8 cellular contexts compared by ENCODE assay signal in the genomic region with DNA sequence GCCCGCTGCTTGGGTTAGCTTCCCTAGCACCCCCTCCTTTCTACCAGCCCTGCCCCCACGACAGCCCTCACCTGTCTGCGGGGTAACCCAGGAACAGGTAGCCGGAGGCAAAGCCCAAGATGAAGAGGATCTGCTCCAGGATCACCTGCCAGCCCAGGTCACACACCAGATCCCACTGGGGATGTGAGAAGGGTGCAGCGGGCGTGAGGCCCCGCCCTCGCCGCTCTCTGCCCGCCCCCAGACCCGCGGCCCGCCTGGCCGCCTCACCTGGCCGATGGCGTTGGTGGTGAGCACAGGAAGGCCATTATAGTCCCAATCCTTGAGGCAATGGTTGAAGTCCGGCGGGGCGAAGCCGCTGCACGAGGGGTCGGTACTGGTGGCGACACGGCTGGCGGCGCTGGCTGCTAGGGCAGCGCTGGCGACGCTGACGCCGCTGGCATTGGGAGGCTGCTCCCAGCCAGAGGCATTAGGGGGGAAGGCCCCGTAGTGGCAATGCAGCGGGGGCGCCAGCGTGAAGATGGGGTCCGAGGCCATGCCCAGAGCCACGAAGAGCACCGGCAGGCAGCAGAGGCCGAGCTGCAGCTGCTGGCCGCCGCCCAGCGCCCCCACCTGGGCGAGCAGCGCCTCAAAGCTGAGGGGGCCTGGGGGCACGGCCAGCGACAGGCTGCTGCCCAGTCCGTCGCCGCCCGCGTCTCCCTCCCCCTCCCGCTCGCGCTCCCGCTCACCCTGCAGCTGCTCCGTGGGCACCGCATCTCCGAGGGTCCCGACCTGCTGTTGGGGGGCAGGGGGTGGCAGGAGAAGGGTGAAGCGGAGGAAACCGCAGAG. TPM values are rescaled to one million over a fixed set of nuclear protein-coding genes. Genes with fewer than 3 reads are reported as not detected.
DNase-seq lines count a peak whose midpoint lies in the region; ATAC-seq, FAIRE-seq and TF ChIP-seq lines count a peak whose summit lies in the region.

No MANE protein-coding gene starts in this region.

- H3K9me3 ChIP-seq in A673 (ENCODE audit: low read depth, low read length, poor library complexity, severe bottlenecking) (no peaks in the 10 kb centered on the region), IMR-90 (ENCODE audit: control insufficient read depth, insufficient read depth, low read length) (no peaks in the 10 kb centered on the region), HepG2 (ENCODE audit: low read length) (no peaks in the 10 kb centered on the region), testis (no peaks in the 10 kb centered on the region)

- H2AFZ ChIP-seq in IMR-90 (replicated peaks; ENCODE audit: low read length, poor library complexity) = peak overlapping the region; percentile 96
- no peak overlapping the region for H2AFZ ChIP-seq in HepG2 (ENCODE audit: low read length)

- dilution Hi-C loops in IMR-90 (cut with HindIII; ENCODE audit: low sequenced_read_pairs, unreplicated experiment) = no loop called here

- peaks cover 7% of the 10 kb centered on the region for H3K36me3 ChIP-seq in A673 (ENCODE audit: insufficient read depth, low read length, poor library complexity, severe bottlenecking)
- peaks cover 20% of the 10 kb centered on the region for H3K36me3 ChIP-seq in IMR-90 (ENCODE audit: control insufficient read depth, insufficient read depth, low read length)
- H3K36me3 ChIP-seq in HepG2 (replicated peaks in 1 of 2; ENCODE audit: control insufficient read depth in 1 of 2, insufficient read depth in 2 of 2, low read length in 2 of 2) = no peaks in the 10 kb centered on the region
- H3K36me3 ChIP-seq in testis (ENCODE audit: low read depth, missing control alignments) = no peaks in the 10 kb centered on the region

- H3K4me2 ChIP-seq in IMR-90 (ENCODE audit: low read depth, low read length) (peak overlapping the region; percentile 75), HepG2 (ENCODE audit: low read depth, low read length) (peak overlapping the region; percentile 64)

- DNase-seq in A673 (ENCODE audit: low spot score) (no peak), IMR-90 (no peak), cerebellum (ENCODE audit: low spot score) (peak; percentile 66), HepG2 (ENCODE audit: low spot score) (no peak), testis (no peak), NCI-H2029 treated with DMSO at 0.1 percent for 48 hours (lab: John Stamatoyannopoulos, UW) (no peak), erythroblast (lab: John Stamatoyannopoulos, UW) (no peak), SKM-1 treated with dmso at 0.1 percent for 144 hours (lab: John Stamatoyannopoulos, UW; ENCODE audit: unreplicated experiment) (no peak)

- H2AK5ac ChIP-seq in IMR-90 (ENCODE audit: low read depth, low read length) = peak overlapping the region; percentile 54; the same call in 1 of the 2 replicates

- CTCF ChIA-PET in A673 (lab: Charles Lee) (no interaction called here), IMR-90 (lab: Yijun Ruan, JAX) (interaction anchor here (0.7 to 1.2 kb wide), 4 partner anchors 9 to 43 kb away, joined by 3 to 8 read pairs (median 4); no protein-coding TSS in a partner anchor), HepG2 (lab: Yijun Ruan, JAX; ENCODE audit: low intra/inter-chr PET ratio, low total read pairs) (no interaction called here)

- peak overlapping the region; percentile 68 for H3K9ac ChIP-seq in IMR-90 (ENCODE audit: low read depth, low read length)
- no peak overlapping the region for H3K9ac ChIP-seq in HepG2 (ENCODE audit: insufficient read depth, low read depth, low read length)

- H3K79me1 ChIP-seq in IMR-90 (ENCODE audit: low read depth in 1 of 2, low read length in 2 of 2) = peaks cover 0 to 7% of the 10 kb centered on the region in 2 experiments; a peak in 3 of 4 replicates

- ATAC-seq in IMR-90 (ENCODE audit: low read depth) = peak; percentile 48
- ATAC-seq in HepG2 = peak; percentile 14

- H3K56ac ChIP-seq in IMR-90 (ENCODE audit: extremely low read depth, insufficient read depth, low read length) = no peak overlapping the region

- no peak for FAIRE-seq in HepG2 (lab: Jason Lieb, UNC)

- H3K4me1 ChIP-seq in A673 (ENCODE audit: insufficient read depth, low read length, poor library complexity, severe bottlenecking) (peaks cover 5% of the 10 kb centered on the region), IMR-90 (ENCODE audit: control insufficient read depth, insufficient read depth, low read length) (peaks cover 3% of the 10 kb centered on the region; the same call in 1 of the 2 replicates), HepG2 (ENCODE audit: insufficient read depth, low read length) (no peaks in the 10 kb centered on the region), testis (peaks cover 5% of the 10 kb centered on the region)

- H2BK5ac ChIP-seq in IMR-90 (ENCODE audit: low read depth, low read length, poor library complexity, severe bottlenecking) = peak overlapping the region; percentile 29

- H2BK120ac ChIP-seq in IMR-90 (ENCODE audit: low read depth, low read length) = no peak overlapping the region

- H3K9me1 ChIP-seq in IMR-90 (ENCODE audit: insufficient read depth, low read length) = peaks cover 6% of the 10 kb centered on the region; the same call in 1 of the 2 replicates

- H2AK9ac ChIP-seq in IMR-90 (replicated peaks; ENCODE audit: low read depth, low read length, poor library complexity) = peak overlapping the region; percentile 86

- intact Hi-C loops in A673 (cut with micrococcal nuclease; ENCODE audit: unreplicated experiment) = loop anchor here (1.0 kb wide), 1 partner anchor 16 kb away; no protein-coding TSS in a partner anchor
- intact Hi-C loops in IMR-90 (cut with micrococcal nuclease) = loop anchor here (1.0 kb wide), 2 partner anchors 14 to 24 kb away; no protein-coding TSS in a partner anchor
- intact Hi-C loops in HepG2 (cut with micrococcal nuclease; ENCODE audit: unreplicated experiment) = no loop called here
- intact Hi-C loops in testis (cut with DNase I; ENCODE audit: low total_unique reads) = no loop called here

- TF ChIP-seq CTCF in A673 (conservative IDR thresholded peaks at IDR 0.05; ENCODE audit: low read depth, low read length) = no peak
- peak; percentile 13; the same call in 1 of the 2 replicates for TF ChIP-seq CTCF in IMR-90 (conservative IDR thresholded peaks at IDR 0.05; ENCODE audit: low read depth, low read length)
- peak; percentile 28 for TF ChIP-seq CTCF in HepG2 (CRISPR knock-in tag; IDR thresholded peaks at IDR 0.05)
- TF ChIP-seq CTCF in testis (IDR thresholded peaks at IDR 0.05) = no peak

- H3K27me3 ChIP-seq in A673 (replicated peaks; ENCODE audit: insufficient read depth, low read depth, low read length, poor library complexity) (no peaks in the 10 kb centered on the region), IMR-90 (ENCODE audit: control insufficient read depth, insufficient read depth, low read length) (no peaks in the 10 kb centered on the region), HepG2 (ENCODE audit: control insufficient read depth in 1 of 2, insufficient read depth in 2 of 2, low read length in 2 of 2) (peaks cover 25 to 90% of the 10 kb centered on the region in 2 experiments), testis (no peaks in the 10 kb centered on the region)

- H3K4me3 ChIP-seq in A673 (ENCODE audit: low read depth, low read length, poor library complexity, severe bottlenecking) (peak overlapping the region; percentile 76), IMR-90 (ENCODE audit: insufficient read depth, low read depth, low read length) (peak overlapping the region; percentile 76), HepG2 (replicated peaks in 1 of 3; ENCODE audit: insufficient read depth in 1 of 3, low read depth in 2 of 3, low read length in 3 of 3) (peak overlapping the region; percentile 22 to 64 (median 30); a peak in 4 of 6 replicates), testis (peak overlapping the region; percentile 45 to 58)

- H3K23ac ChIP-seq in IMR-90 (ENCODE audit: low read depth, low read length) = no peak overlapping the region; the same call in 1 of the 2 replicates

- TF ChIP-seq EP300 in HepG2 (IDR thresholded peaks at IDR 0.05; ENCODE audit: low read depth in 2 of 2, low read length in 2 of 2) (no peak), HepG2 (CRISPR knock-in tag; IDR thresholded peaks at IDR 0.05; ENCODE audit: borderline replicate concordance) (no peak)

- H3K14ac ChIP-seq in IMR-90 (replicated peaks; ENCODE audit: low read depth, low read length) = no peak overlapping the region; the same call in 1 of the 2 replicates

- POLR2A ChIA-PET in A673 (lab: Charles Lee; ENCODE audit: low non-redundant PET) = no interaction called here
- POLR2A ChIA-PET in IMR-90 (lab: Charles Lee; ENCODE audit: unreplicated experiment) = no interaction called here
- POLR2A ChIA-PET in HepG2 (lab: Yijun Ruan, JAX) = interaction anchor here (3.4 kb wide), 1 partner anchor 31 kb away, joined by 15 read pairs; the partner anchor contains the start of gene PABPN1

- H3K79me2 ChIP-seq in HepG2 (ENCODE audit: insufficient read depth, low read length) = no peaks in the 10 kb centered on the region

- H3K4ac ChIP-seq in IMR-90 (ENCODE audit: low read depth, low read length) = peak overlapping the region; percentile 46

- no peak overlapping the region for H2BK15ac ChIP-seq in IMR-90 (ENCODE audit: low read depth, low read length)

- in situ Hi-C loops in IMR-90 (cut with MboI; ENCODE audit: low sequenced_read_pairs) (no loop called here), HepG2 (cut with HindIII; ENCODE audit: extremely low pct_ligation_motif_present, low pct_unique_long_range_greater_than_20kb) (no loop called here)

- H3K27ac ChIP-seq in A673 (ENCODE audit: low read depth, low read length, poor library complexity, severe bottlenecking) = peak overlapping the region; percentile 61
- H3K27ac ChIP-seq in IMR-90 (ENCODE audit: insufficient read depth, low read length) = peak overlapping the region; percentile 63
- H3K27ac ChIP-seq in HepG2 (ENCODE audit: extremely low read length, insufficient read depth, low read length) = no peak overlapping the region
- H3K27ac ChIP-seq in testis = peak overlapping the region in 1 of 2 donors; percentile 29

- H4K5ac ChIP-seq in IMR-90 (ENCODE audit: low read depth, low read length) = no peak overlapping the region

- H4K20me1 ChIP-seq in IMR-90 (ENCODE audit: insufficient read depth, low read length) (no peaks in the 10 kb centered on the region; the same call in 1 of the 2 replicates), HepG2 (ENCODE audit: insufficient read depth, low read length) (no peaks in the 10 kb centered on the region)

- TF ChIP-seq RAD21 in IMR-90 (IDR thresholded peaks at IDR 0.05; ENCODE audit: low read length) (no peak), HepG2 (CRISPR knock-in tag; IDR thresholded peaks at IDR 0.05) (no peak)

- WGBS in IMR-90 (ENCODE audit: extremely low coverage in 2 of 2, insufficient read length in 1 of 2), 2 experiments = 1% methylated on average over 29 of the region's 61 CpGs; no CpG with 5 or more reads in 1 of the 2 experiments
- 52% methylated on average over 60 of the region's 61 CpGs for WGBS in HepG2 (ENCODE audit: low lambda C conversion rate)
- 19 to 27% methylated on average over 9 to 59 of the region's 61 CpGs for WGBS in testis, 2 donors

- H4K8ac ChIP-seq in IMR-90 (ENCODE audit: low read depth in 2 of 2, low read length in 2 of 2) = peak overlapping the region in 1 of 2 experiments; percentile 66; a peak in 1 of 4 replicates

- H3K18ac ChIP-seq in IMR-90 (ENCODE audit: low read depth, low read length) = no peak overlapping the region

- no peak overlapping the region for H2BK20ac ChIP-seq in IMR-90 (ENCODE audit: low read depth, low read length)

- H4K91ac ChIP-seq in IMR-90 (ENCODE audit: insufficient read depth, low read depth, low read length) = no peak overlapping the region

- BruUV-seq in A673 (replicated peaks; lab: Mats Ljungman, UMichigan) = no TSS peak
- no TSS peak for BruUV-seq in IMR-90 (replicated peaks; lab: Mats Ljungman, UMichigan)
- BruUV-seq in HepG2 (replicated peaks; lab: Mats Ljungman, UMichigan) = no TSS peak

- TF ChIP-seq POLR2A in IMR-90 (IDR thresholded peaks at IDR 0.05; ENCODE audit: low read depth, low read length) (no peak), HepG2 (IDR thresholded peaks at IDR 0.05; ENCODE audit: insufficient read depth in 1 of 2, low read depth in 2 of 2, low read length in 2 of 2) (no peak), testis (IDR thresholded peaks at IDR 0.05) (no peak), erythroblast (IDR thresholded peaks at IDR 0.05; ENCODE audit: low read length) (no peak)

RNA-seq across cellular contexts. Expression of gene SLC22A17, which starts 0.8 kb away (rescaled TPM):
- total RNA-seq in A673 (2021) (23.0 and 28.4 TPM in 2 replicates), IMR-90 (2012; rRNA removed) (6.4 and 6.6 TPM in 2 replicates), cerebellum (115 TPM), HepG2 (2016; rRNA removed; fragmentation: Illumina TruSeq; extraction: Trizol) (0.48 and 0.95 TPM in 2 replicates), testis (10 to 100 TPM; 56.6 to 93.8 TPM)
- polyA plus RNA-seq in IMR-90 (2012; rRNA removed) (35.6 and 36.0 TPM in 2 replicates), HepG2 (2011; rRNA removed) (1.1 and 1.8 TPM in 2 replicates), testis (ENCODE audit: insufficient read depth, low read depth, low replicate concordance) (37.3 TPM)
- 17.0 and 43.1 TPM in 2 replicates for polyA plus RNA-seq in IMR-90 (2012; cell fraction: cytosol; rRNA removed)
- polyA plus RNA-seq in IMR-90 (2012; cell fraction: nucleus; rRNA removed; ENCODE audit: low replicate concordance) = 161 and 357 TPM in 2 replicates
- 0.30 TPM in 1 of 2 replicates, not detected in the other for total RNA-seq in HepG2 (2016; cell fraction: cytosol; rRNA removed; fragmentation: Illumina TruSeq; extraction: Trizol; ENCODE audit: low read depth)
- 0.21 and 0.91 TPM in 2 replicates for total RNA-seq in HepG2 (2016; cell fraction: insoluble cytoplasmic fraction; rRNA removed; fragmentation: Illumina TruSeq; extraction: Trizol)
- total RNA-seq in HepG2 (2016; cell fraction: membrane; rRNA removed; fragmentation: Illumina TruSeq; extraction: Trizol) = 0.12 and 0.31 TPM in 2 replicates
- total RNA-seq in HepG2 (2016; cell fraction: nucleus; rRNA removed; fragmentation: Illumina TruSeq; extraction: Trizol) = 1.2 TPM in 2 replicates
- polyA plus RNA-seq in HepG2 (2011; cell fraction: cytosol; rRNA removed) = 0.69 and 0.98 TPM in 2 replicates
- polyA plus RNA-seq in HepG2 (2011; cell fraction: nucleus; rRNA removed) = 9.4 and 11.6 TPM in 2 replicates
- 1.7 and 2.3 TPM in 2 replicates for polyA plus RNA-seq in HepG2 (2012)
- polyA plus RNA-seq in HepG2 (2016; cell fraction: cytosol; fragmentation: Illumina TruSeq; extraction: Trizol; ENCODE audit: low read depth) = 0.12 and 0.14 TPM in 2 replicates
- polyA plus RNA-seq in HepG2 (2016; cell fraction: insoluble cytoplasmic fraction; fragmentation: Illumina TruSeq; extraction: Trizol; ENCODE audit: low read depth) = 0.27 and 0.67 TPM in 2 replicates
- polyA plus RNA-seq in HepG2 (2016; cell fraction: membrane; fragmentation: Illumina TruSeq; extraction: Trizol; ENCODE audit: low read depth) = 0.16 and 0.19 TPM in 2 replicates
- 3.6 and 3.8 TPM in 2 replicates for polyA plus RNA-seq in HepG2 (2016; cell fraction: nucleus; fragmentation: Illumina TruSeq; extraction: Trizol; ENCODE audit: insufficient read depth, low read depth)
- polyA minus RNA-seq in HepG2 (2011; rRNA and poly(A)+ RNA removed; ENCODE audit: low replicate concordance) = 3.1 TPM in 1 of 2 replicates, not detected in the other
- polyA minus RNA-seq in HepG2 (2011; cell fraction: cytosol; rRNA and poly(A)+ RNA removed) = 0.59 and 1.5 TPM in 2 replicates
- polyA minus RNA-seq in HepG2 (2011; cell fraction: nucleus; rRNA and poly(A)+ RNA removed) = 0.99 and 1.9 TPM in 2 replicates

RNA-seq across cellular contexts. Expression of gene EFS, which starts 13.1 kb away (rescaled TPM):
- total RNA-seq in A673 (2021) (55.9 and 60.9 TPM in 2 replicates), IMR-90 (2012; rRNA removed) (2.2 and 2.5 TPM in 2 replicates), cerebellum (19.8 TPM), HepG2 (2016; rRNA removed; fragmentation: Illumina TruSeq; extraction: Trizol) (not detected in 2 replicates), testis (10 to 100 TPM in 1 of 2 donors, 1 to 10 TPM in 1; 7.6 to 10.3 TPM)
- polyA plus RNA-seq in IMR-90 (2012; rRNA removed) (11.6 and 13.3 TPM in 2 replicates), HepG2 (2011; rRNA removed) (not detected in 2 replicates), testis (ENCODE audit: insufficient read depth, low read depth, low replicate concordance) (10.5 TPM)
- polyA plus RNA-seq in IMR-90 (2012; cell fraction: cytosol; rRNA removed) = 7.2 and 13.1 TPM in 2 replicates
- polyA plus RNA-seq in IMR-90 (2012; cell fraction: nucleus; rRNA removed; ENCODE audit: low replicate concordance) = 34.4 and 64.4 TPM in 2 replicates
- not detected in 2 replicates for total RNA-seq in HepG2 (2016; cell fraction: cytosol; rRNA removed; fragmentation: Illumina TruSeq; extraction: Trizol; ENCODE audit: low read depth)
- total RNA-seq in HepG2 (2016; cell fraction: insoluble cytoplasmic fraction; rRNA removed; fragmentation: Illumina TruSeq; extraction: Trizol) = not detected in 2 replicates
- not detected in 2 replicates for total RNA-seq in HepG2 (2016; cell fraction: membrane; rRNA removed; fragmentation: Illumina TruSeq; extraction: Trizol)
- not detected in 2 replicates for total RNA-seq in HepG2 (2016; cell fraction: nucleus; rRNA removed; fragmentation: Illumina TruSeq; extraction: Trizol)
- 0.03 and 0.04 TPM in 2 replicates for polyA plus RNA-seq in HepG2 (2011; cell fraction: cytosol; rRNA removed)
- polyA plus RNA-seq in HepG2 (2011; cell fraction: nucleus; rRNA removed) = 0.05 TPM in 2 replicates
- not detected in 2 replicates for polyA plus RNA-seq in HepG2 (2012)
- not detected in 2 replicates for polyA plus RNA-seq in HepG2 (2016; cell fraction: cytosol; fragmentation: Illumina TruSeq; extraction: Trizol; ENCODE audit: low read depth)
- polyA plus RNA-seq in HepG2 (2016; cell fraction: insoluble cytoplasmic fraction; fragmentation: Illumina TruSeq; extraction: Trizol; ENCODE audit: low read depth) = not detected in 2 replicates
- not detected in 2 replicates for polyA plus RNA-seq in HepG2 (2016; cell fraction: membrane; fragmentation: Illumina TruSeq; extraction: Trizol; ENCODE audit: low read depth)
- polyA plus RNA-seq in HepG2 (2016; cell fraction: nucleus; fragmentation: Illumina TruSeq; extraction: Trizol; ENCODE audit: insufficient read depth, low read depth) = not detected in 2 replicates
- polyA minus RNA-seq in HepG2 (2011; rRNA and poly(A)+ RNA removed; ENCODE audit: low replicate concordance) = not detected in 2 replicates
- not detected in 2 replicates for polyA minus RNA-seq in HepG2 (2011; cell fraction: cytosol; rRNA and poly(A)+ RNA removed)
- polyA minus RNA-seq in HepG2 (2011; cell fraction: nucleus; rRNA and poly(A)+ RNA removed) = not detected in 2 replicates

RNA-seq across cellular contexts. Expression of gene IL25, which starts 20.7 kb away (rescaled TPM):
- total RNA-seq in A673 (2021) = not detected in 2 replicates
- total RNA-seq in IMR-90 (2012; rRNA removed) = not detected in 2 replicates
- not detected in 2 replicates for polyA plus RNA-seq in IMR-90 (2012; rRNA removed)
- polyA plus RNA-seq in IMR-90 (2012; cell fraction: cytosol; rRNA removed) = not detected in 2 replicates
- polyA plus RNA-seq in IMR-90 (2012; cell fraction: nucleus; rRNA removed; ENCODE audit: low replicate concordance) = not detected in 2 replicates
- total RNA-seq in cerebellum = not detected
- total RNA-seq in HepG2 (2016; rRNA removed; fragmentation: Illumina TruSeq; extraction: Trizol) = not detected in 2 replicates
- not detected in 2 replicates for total RNA-seq in HepG2 (2016; cell fraction: cytosol; rRNA removed; fragmentation: Illumina TruSeq; extraction: Trizol; ENCODE audit: low read depth)
- not detected in 2 replicates for total RNA-seq in HepG2 (2016; cell fraction: insoluble cytoplasmic fraction; rRNA removed; fragmentation: Illumina TruSeq; extraction: Trizol)
- not detected in 2 replicates for total RNA-seq in HepG2 (2016; cell fraction: membrane; rRNA removed; fragmentation: Illumina TruSeq; extraction: Trizol)
- not detected in 2 replicates for total RNA-seq in HepG2 (2016; cell fraction: nucleus; rRNA removed; fragmentation: Illumina TruSeq; extraction: Trizol)
- not detected in 2 replicates for polyA plus RNA-seq in HepG2 (2011; rRNA removed)
- polyA plus RNA-seq in HepG2 (2011; cell fraction: cytosol; rRNA removed) = not detected in 2 replicates
- not detected in 2 replicates for polyA plus RNA-seq in HepG2 (2011; cell fraction: nucleus; rRNA removed)
- polyA plus RNA-seq in HepG2 (2012) = not detected in 2 replicates
- polyA plus RNA-seq in HepG2 (2016; cell fraction: cytosol; fragmentation: Illumina TruSeq; extraction: Trizol; ENCODE audit: low read depth) = not detected in 2 replicates
- polyA plus RNA-seq in HepG2 (2016; cell fraction: insoluble cytoplasmic fraction; fragmentation: Illumina TruSeq; extraction: Trizol; ENCODE audit: low read depth) = not detected in 2 replicates
- not detected in 2 replicates for polyA plus RNA-seq in HepG2 (2016; cell fraction: membrane; fragmentation: Illumina TruSeq; extraction: Trizol; ENCODE audit: low read depth)
- polyA plus RNA-seq in HepG2 (2016; cell fraction: nucleus; fragmentation: Illumina TruSeq; extraction: Trizol; ENCODE audit: insufficient read depth, low read depth) = not detected in 2 replicates
- polyA minus RNA-seq in HepG2 (2011; rRNA and poly(A)+ RNA removed; ENCODE audit: low replicate concordance) = not detected in 2 replicates
- polyA minus RNA-seq in HepG2 (2011; cell fraction: cytosol; rRNA and poly(A)+ RNA removed) = not detected in 2 replicates
- polyA minus RNA-seq in HepG2 (2011; cell fraction: nucleus; rRNA and poly(A)+ RNA removed) = not detected in 2 replicates
- under 1 TPM; 0.39 to 0.68 TPM for total RNA-seq in testis
- polyA plus RNA-seq in testis (ENCODE audit: insufficient read depth, low read depth, low replicate concordance) = 0.83 TPM

RNA-seq across cellular contexts. Expression of gene CMTM5, which starts 25.0 kb away (rescaled TPM):
- total RNA-seq in A673 (2021) (not detected in 2 replicates), IMR-90 (2012; rRNA removed) (not detected in 2 replicates), cerebellum (1.9 TPM), HepG2 (2016; rRNA removed; fragmentation: Illumina TruSeq; extraction: Trizol) (not detected in 2 replicates), testis (under 1 TPM; 0.55 to 0.81 TPM)
- polyA plus RNA-seq in IMR-90 (2012; rRNA removed) (0.07 and 0.11 TPM in 2 replicates), HepG2 (2011; rRNA removed) (not detected in 2 replicates), testis (ENCODE audit: insufficient read depth, low read depth, low replicate concordance) (0.84 TPM)
- 0.27 TPM in 1 of 2 replicates, not detected in the other for polyA plus RNA-seq in IMR-90 (2012; cell fraction: cytosol; rRNA removed)
- 0.23 and 0.30 TPM in 2 replicates for polyA plus RNA-seq in IMR-90 (2012; cell fraction: nucleus; rRNA removed; ENCODE audit: low replicate concordance)
- total RNA-seq in HepG2 (2016; cell fraction: cytosol; rRNA removed; fragmentation: Illumina TruSeq; extraction: Trizol; ENCODE audit: low read depth) = not detected in 2 replicates
- not detected in 2 replicates for total RNA-seq in HepG2 (2016; cell fraction: insoluble cytoplasmic fraction; rRNA removed; fragmentation: Illumina TruSeq; extraction: Trizol)
- total RNA-seq in HepG2 (2016; cell fraction: membrane; rRNA removed; fragmentation: Illumina TruSeq; extraction: Trizol) = not detected in 2 replicates
- not detected in 2 replicates for total RNA-seq in HepG2 (2016; cell fraction: nucleus; rRNA removed; fragmentation: Illumina TruSeq; extraction: Trizol)
- polyA plus RNA-seq in HepG2 (2011; cell fraction: cytosol; rRNA removed) = not detected in 2 replicates
- not detected in 2 replicates for polyA plus RNA-seq in HepG2 (2011; cell fraction: nucleus; rRNA removed)
- not detected in 2 replicates for polyA plus RNA-seq in HepG2 (2012)
- polyA plus RNA-seq in HepG2 (2016; cell fraction: cytosol; fragmentation: Illumina TruSeq; extraction: Trizol; ENCODE audit: low read depth) = not detected in 2 replicates
- polyA plus RNA-seq in HepG2 (2016; cell fraction: insoluble cytoplasmic fraction; fragmentation: Illumina TruSeq; extraction: Trizol; ENCODE audit: low read depth) = not detected in 2 replicates
- not detected in 2 replicates for polyA plus RNA-seq in HepG2 (2016; cell fraction: membrane; fragmentation: Illumina TruSeq; extraction: Trizol; ENCODE audit: low read depth)
- polyA plus RNA-seq in HepG2 (2016; cell fraction: nucleus; fragmentation: Illumina TruSeq; extraction: Trizol; ENCODE audit: insufficient read depth, low read depth) = not detected in 2 replicates
- polyA minus RNA-seq in HepG2 (2011; rRNA and poly(A)+ RNA removed; ENCODE audit: low replicate concordance) = not detected in 2 replicates
- not detected in 2 replicates for polyA minus RNA-seq in HepG2 (2011; cell fraction: cytosol; rRNA and poly(A)+ RNA removed)
- not detected in 2 replicates for polyA minus RNA-seq in HepG2 (2011; cell fraction: nucleus; rRNA and poly(A)+ RNA removed)

RNA-seq across cellular contexts. Expression of gene PABPN1, which starts 30.6 kb away (rescaled TPM):
- total RNA-seq in A673 (2021) (275 and 287 TPM in 2 replicates), IMR-90 (2012; rRNA removed) (74.4 and 104 TPM in 2 replicates), cerebellum (54.4 TPM), HepG2 (2016; rRNA removed; fragmentation: Illumina TruSeq; extraction: Trizol) (173 and 233 TPM in 2 replicates), testis (100 to 1,000 TPM; 194 TPM)
- polyA plus RNA-seq in IMR-90 (2012; rRNA removed) (192 and 211 TPM in 2 replicates), HepG2 (2011; rRNA removed) (524 and 560 TPM in 2 replicates), testis (ENCODE audit: insufficient read depth, low read depth, low replicate concordance) (222 TPM)
- polyA plus RNA-seq in IMR-90 (2012; cell fraction: cytosol; rRNA removed) = 68.9 and 112 TPM in 2 replicates
- 620 and 1,496 TPM in 2 replicates for polyA plus RNA-seq in IMR-90 (2012; cell fraction: nucleus; rRNA removed; ENCODE audit: low replicate concordance)
- total RNA-seq in HepG2 (2016; cell fraction: cytosol; rRNA removed; fragmentation: Illumina TruSeq; extraction: Trizol; ENCODE audit: low read depth) = 164 and 170 TPM in 2 replicates
- total RNA-seq in HepG2 (2016; cell fraction: insoluble cytoplasmic fraction; rRNA removed; fragmentation: Illumina TruSeq; extraction: Trizol) = 151 and 261 TPM in 2 replicates
- total RNA-seq in HepG2 (2016; cell fraction: membrane; rRNA removed; fragmentation: Illumina TruSeq; extraction: Trizol) = 240 and 258 TPM in 2 replicates
- total RNA-seq in HepG2 (2016; cell fraction: nucleus; rRNA removed; fragmentation: Illumina TruSeq; extraction: Trizol) = 233 and 257 TPM in 2 replicates
- 223 and 254 TPM in 2 replicates for polyA plus RNA-seq in HepG2 (2011; cell fraction: cytosol; rRNA removed)
- 1,653 and 1,890 TPM in 2 replicates for polyA plus RNA-seq in HepG2 (2011; cell fraction: nucleus; rRNA removed)
- 250 and 273 TPM in 2 replicates for polyA plus RNA-seq in HepG2 (2012)
- 203 and 217 TPM in 2 replicates for polyA plus RNA-seq in HepG2 (2016; cell fraction: cytosol; fragmentation: Illumina TruSeq; extraction: Trizol; ENCODE audit: low read depth)
- 267 and 292 TPM in 2 replicates for polyA plus RNA-seq in HepG2 (2016; cell fraction: insoluble cytoplasmic fraction; fragmentation: Illumina TruSeq; extraction: Trizol; ENCODE audit: low read depth)
- polyA plus RNA-seq in HepG2 (2016; cell fraction: membrane; fragmentation: Illumina TruSeq; extraction: Trizol; ENCODE audit: low read depth) = 282 and 307 TPM in 2 replicates
- polyA plus RNA-seq in HepG2 (2016; cell fraction: nucleus; fragmentation: Illumina TruSeq; extraction: Trizol; ENCODE audit: insufficient read depth, low read depth) = 742 and 751 TPM in 2 replicates
- 87.7 and 98.1 TPM in 2 replicates for polyA minus RNA-seq in HepG2 (2011; rRNA and poly(A)+ RNA removed; ENCODE audit: low replicate concordance)
- 48.4 and 51.4 TPM in 2 replicates for polyA minus RNA-seq in HepG2 (2011; cell fraction: cytosol; rRNA and poly(A)+ RNA removed)
- 305 and 331 TPM in 2 replicates for polyA minus RNA-seq in HepG2 (2011; cell fraction: nucleus; rRNA and poly(A)+ RNA removed)

Comparison
In these comparisons a context has a peak if more than half of its experiments do, and no peak if none do; other contexts are left out.
1. CTCF ChIP-seq: peak in IMR-90 (single experiment) and HepG2 (single experiment); none in A673 (single experiment) and testis (0 of 3).
2. intact Hi-C loops: an anchor here in A673 (1.0 kb wide) and IMR-90 (1.0 kb wide); none called in HepG2 and testis.
3. Peak in every context shown above with its lines, with median percentiles within 50 percentile points of each other: H3K4me3 ChIP-seq.